ENCODE assay signal across 1 cellular context in the genomic region with DNA sequence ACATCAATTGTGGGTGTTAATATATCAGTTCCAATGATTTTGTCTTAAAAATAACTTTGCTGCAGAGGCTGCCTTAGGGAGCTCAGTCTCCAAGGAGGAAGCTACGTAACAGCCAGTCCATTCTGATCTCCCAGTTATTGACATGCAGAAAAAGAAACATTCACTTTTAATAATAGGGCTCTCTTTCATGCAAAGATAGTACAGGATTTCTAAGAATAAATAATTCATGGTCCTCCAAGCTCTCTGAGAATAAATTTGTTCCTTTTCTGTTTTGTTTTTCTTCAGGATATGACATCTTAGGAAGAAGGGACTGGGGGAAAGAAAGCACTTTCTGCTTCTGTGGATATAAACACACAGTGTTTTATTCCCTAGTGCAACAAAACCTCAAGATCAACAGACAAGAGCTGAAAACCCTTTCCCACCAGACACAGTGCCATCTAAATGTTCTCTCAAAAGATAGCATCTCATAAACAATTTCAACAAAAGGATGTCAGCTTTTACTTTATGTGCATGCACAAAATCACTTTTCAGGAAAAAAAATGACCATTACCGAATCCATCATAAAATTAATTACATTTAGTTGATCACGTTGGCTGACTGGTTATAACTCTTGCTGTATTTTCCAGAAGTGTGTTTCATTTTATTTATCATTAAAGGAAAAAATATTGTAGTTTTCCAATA.
TF ChIP-seq lines count a peak whose summit lies in the region.

No MANE protein-coding gene starts in this region.

TF ChIP-seq in WTC11, 78 proteins besides CTCF, POLR2A, EP300 and RAD21 (continued from another document):
- TF ChIP-seq, protein P1, sequence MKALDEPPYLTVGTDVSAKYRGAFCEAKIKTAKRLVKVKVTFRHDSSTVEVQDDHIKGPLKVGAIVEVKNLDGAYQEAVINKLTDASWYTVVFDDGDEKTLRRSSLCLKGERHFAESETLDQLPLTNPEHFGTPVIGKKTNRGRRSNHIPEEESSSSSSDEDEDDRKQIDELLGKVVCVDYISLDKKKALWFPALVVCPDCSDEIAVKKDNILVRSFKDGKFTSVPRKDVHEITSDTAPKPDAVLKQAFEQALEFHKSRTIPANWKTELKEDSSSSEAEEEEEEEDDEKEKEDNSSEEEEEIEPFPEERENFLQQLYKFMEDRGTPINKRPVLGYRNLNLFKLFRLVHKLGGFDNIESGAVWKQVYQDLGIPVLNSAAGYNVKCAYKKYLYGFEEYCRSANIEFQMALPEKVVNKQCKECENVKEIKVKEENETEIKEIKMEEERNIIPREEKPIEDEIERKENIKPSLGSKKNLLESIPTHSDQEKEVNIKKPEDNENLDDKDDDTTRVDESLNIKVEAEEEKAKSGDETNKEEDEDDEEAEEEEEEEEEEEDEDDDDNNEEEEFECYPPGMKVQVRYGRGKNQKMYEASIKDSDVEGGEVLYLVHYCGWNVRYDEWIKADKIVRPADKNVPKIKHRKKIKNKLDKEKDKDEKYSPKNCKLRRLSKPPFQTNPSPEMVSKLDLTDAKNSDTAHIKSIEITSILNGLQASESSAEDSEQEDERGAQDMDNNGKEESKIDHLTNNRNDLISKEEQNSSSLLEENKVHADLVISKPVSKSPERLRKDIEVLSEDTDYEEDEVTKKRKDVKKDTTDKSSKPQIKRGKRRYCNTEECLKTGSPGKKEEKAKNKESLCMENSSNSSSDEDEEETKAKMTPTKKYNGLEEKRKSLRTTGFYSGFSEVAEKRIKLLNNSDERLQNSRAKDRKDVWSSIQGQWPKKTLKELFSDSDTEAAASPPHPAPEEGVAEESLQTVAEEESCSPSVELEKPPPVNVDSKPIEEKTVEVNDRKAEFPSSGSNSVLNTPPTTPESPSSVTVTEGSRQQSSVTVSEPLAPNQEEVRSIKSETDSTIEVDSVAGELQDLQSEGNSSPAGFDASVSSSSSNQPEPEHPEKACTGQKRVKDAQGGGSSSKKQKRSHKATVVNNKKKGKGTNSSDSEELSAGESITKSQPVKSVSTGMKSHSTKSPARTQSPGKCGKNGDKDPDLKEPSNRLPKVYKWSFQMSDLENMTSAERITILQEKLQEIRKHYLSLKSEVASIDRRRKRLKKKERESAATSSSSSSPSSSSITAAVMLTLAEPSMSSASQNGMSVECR (CRISPR knock-in tag; IDR thresholded peaks at IDR 0.05; ENCODE audit: borderline replicate concordance), result no peak
